ENCODE assay signal across 8 cellular contexts in the genomic region with DNA sequence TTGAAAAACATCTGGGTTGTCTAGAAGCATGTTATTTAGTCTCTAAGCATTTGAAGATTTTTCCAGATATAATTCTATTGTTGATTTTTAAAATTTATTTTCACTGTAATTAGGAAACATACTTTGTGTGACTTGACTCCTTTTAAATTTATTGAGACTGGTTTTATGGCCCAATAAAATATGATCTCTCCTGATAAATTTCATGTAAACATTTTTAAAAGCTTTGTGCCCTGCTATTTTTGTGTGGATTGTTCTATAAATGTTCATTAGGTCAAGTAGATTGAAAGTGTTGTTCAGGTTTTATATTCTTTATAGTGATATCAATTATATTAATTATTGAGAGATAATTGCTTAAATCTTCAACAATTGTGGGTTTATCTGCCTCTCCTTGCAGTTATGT.
"Had no signal": no experiment of that assay in that cellular context is flagged by ENCODE, and none has a peak within 500 bp of the region (broad histone marks: within the 10 kb centered on the region; RNA-seq: fewer than 3 reads in every experiment).

No MANE protein-coding gene starts in this region.

- H3K4me3 ChIP-seq: GM12878 had no signal

- ATAC-seq: GM12878 had no signal

- DNase-seq: GDM1, GF-D8 had no signal

- FAIRE-seq: G401.6, GM12878, GM12891, GM12892, GM18507, GM19239 had no signal
